In genomic region chr1:74767490-74767889, GRCh38 we compare ENCODE assay signal across 10 cellular contexts. TPM values are rescaled to one million over a fixed set of nuclear protein-coding genes. Genes with fewer than 3 reads are reported as not detected.
DNase-seq lines count a peak whose midpoint lies in the region; ATAC-seq, FAIRE-seq and TF ChIP-seq lines count a peak whose summit lies in the region.
"Had no signal": no experiment of that assay in that cellular context is flagged by ENCODE, and none has a peak within 500 bp of the region (broad histone marks: within the 10 kb centered on the region; RNA-seq: fewer than 3 reads in every experiment).

No MANE protein-coding gene starts in this region.

- ATAC-seq in GM21717 (IDR thresholded peaks at IDR 0.05; ENCODE audit: unreplicated experiment) (peak; percentile 44), GM18858 (IDR thresholded peaks at IDR 0.05; ENCODE audit: unreplicated experiment) (no peak)

- FAIRE-seq in HTR-8/SVneo (lab: Jason Lieb, UNC): no peak

- DNase-seq in BE2C: peak; percentile 17
- DNase-seq in NAMALWA (ENCODE audit: low spot score): peak; percentile 30
- peak; percentile 20 for DNase-seq in fibroblast of the aortic adventitia (ENCODE audit: low read depth)
- no peak for DNase-seq in NCI-H2081 (lab: John Stamatoyannopoulos, UW)
- no peak for DNase-seq in SKM-1 treated with dmso at 0.1 percent for 144 hours (lab: John Stamatoyannopoulos, UW; ENCODE audit: unreplicated experiment)
- no peak for DNase-seq in HTR-8/SVneo (ENCODE audit: insufficient read length, low spot score)
- DNase-seq: amniotic stem cell, naive B cell had no signal

- no peaks in the 10 kb centered on the region for H3K9me3 ChIP-seq in BE2C

- TF ChIP-seq CTCF in BE2C (IDR thresholded peaks at IDR 0.05; ENCODE audit: low read depth, low read length) (peak; percentile 53), fibroblast of the aortic adventitia (IDR thresholded peaks at IDR 0.05; ENCODE audit: insufficient read depth, low read length) (peak; percentile 44)

- H3K36me3 ChIP-seq in BE2C: no peaks in the 10 kb centered on the region

- peaks cover under 1% of the 10 kb centered on the region; the same call in 1 of the 2 replicates for H3K27me3 ChIP-seq in BE2C

- H3K4me3 ChIP-seq in BE2C (ENCODE audit: low read depth, low read length): no peak overlapping the region
- no peak overlapping the region for H3K4me3 ChIP-seq in fibroblast of the aortic adventitia (ENCODE audit: low read depth, low read length)

- H3K4me1 ChIP-seq in BE2C: no peaks in the 10 kb centered on the region

RNA-seq across cellular contexts. Expression of gene TYW3, which starts 34.5 kb away (rescaled TPM):
- polyA plus RNA-seq in BE2C (2012; ENCODE audit: insufficient read depth, insufficient read length, low read depth): 14.3 TPM
- 19.2 and 19.6 TPM in 2 replicates for total RNA-seq in fibroblast of the aortic adventitia (ENCODE audit: low replicate concordance)

RNA-seq across cellular contexts. Expression of gene CRYZ, which starts 34.6 kb away (rescaled TPM):
- 9.3 TPM for polyA plus RNA-seq in BE2C (2012; ENCODE audit: insufficient read depth, insufficient read length, low read depth)
- total RNA-seq in fibroblast of the aortic adventitia (ENCODE audit: low replicate concordance): 31.4 and 51.3 TPM in 2 replicates

Comparison
In these comparisons a context has a peak if more than half of its experiments do, and no peak if none do; other contexts are left out.
1. DNase-seq: peak in BE2C (single experiment), NAMALWA (single experiment) and fibroblast of the aortic adventitia (single experiment); none in NCI-H2081 (0 of 2), SKM-1 treated with dmso at 0.1 percent for 144 hours (single experiment) and HTR-8/SVneo (single experiment).